In genomic region chr12:86229772-86230171, GRCh38 we compare ENCODE assay signal across 25 cellular contexts. TPM values are rescaled to one million over a fixed set of nuclear protein-coding genes. Genes with fewer than 3 reads are reported as not detected.
"Had no signal": no experiment of that assay in that cellular context is flagged by ENCODE, and none has a peak within 500 bp of the region (broad histone marks: within the 10 kb centered on the region; RNA-seq: fewer than 3 reads in every experiment).

No MANE protein-coding gene starts in this region.

- ATAC-seq: activated CD8-positive, alpha-beta T cell treated with anti-CD3 and anti-CD28 coated beads, Interleukin-2, amount 10 ng/mL, durations not matched to agents 7 days and 5 days; Panc1 had no signal

- H3K4me1 ChIP-seq: ascending aorta, SJCRH30 had no signal

- H3K9me3 ChIP-seq: SJCRH30 had no signal

- H3K36me3 ChIP-seq: ascending aorta, cardiac muscle cell, SJCRH30 had no signal

- H3K27me3 ChIP-seq: ascending aorta, cardiac muscle cell, SJCRH30 had no signal

- DNase-seq: activated CD4-positive, alpha-beta T cell treated with anti-CD3 and anti-CD28 coated beads, Interleukin-2, amount 10 ng/mL, durations not matched to agents 7 days and 5 days; activated CD4-positive, alpha-beta T cell treated with anti-CD3 and anti-CD28 coated beads, Interleukin-2, amount 50 U/mL, for 48 hours; activated CD8-positive, alpha-beta T cell treated with anti-CD3 and anti-CD28 coated beads, Interleukin-2, amount 10 ng/mL, durations not matched to agents 7 days and 5 days; activated gamma-delta T cell; activated naive CD4-positive, alpha-beta T cell treated with Interleukin-2 at 50 U/mL for 16 hours; activated naive CD8-positive, alpha-beta T cell treated with anti-CD3 and anti-CD28 coated beads, Interleukin-2, amount 10 ng/mL, durations not matched to agents 7 days and 5 days; activated T-cell treated with anti-CD3 and anti-CD28 coated beads, Interleukin-2, amount 50 U/mL, for 24 hours; amygdala; NCI-H1048; NCI-H1105 treated with DMSO at 0.1 percent for 48 hours; NCI-H1436; NCI-H1694; NCI-H1930; NCI-H2081 treated with DMSO at 0.1 percent for 48 hours; NCI-H524 treated with DMSO at 0.1 percent for 48 hours; SHP77; SJCRH30 had no signal

- H3K4me3 ChIP-seq: ascending aorta, cardiac muscle cell, SJCRH30, SK-N-MC had no signal

- H3K27ac ChIP-seq: ascending aorta, cardiac muscle cell, SJCRH30, SK-N-MC had no signal

RNA-seq across cellular contexts. Expression of gene MGAT4C, which starts 26.4 kb away (rescaled TPM):
- total RNA-seq: activated CD4-positive, alpha-beta T cell treated with anti-CD3 and anti-CD28 coated beads, Interleukin-2, amount 10 ng/mL, durations not matched to agents 7 days and 5 days; activated CD8-positive, alpha-beta T cell treated with anti-CD3 and anti-CD28 coated beads, Interleukin-2, amount 10 ng/mL, durations not matched to agents 7 days and 5 days; activated naive CD8-positive, alpha-beta T cell treated with anti-CD3 and anti-CD28 coated beads, Interleukin-2, amount 10 ng/mL, durations not matched to agents 7 days and 5 days; activated T-helper 2 cell treated with anti-CD3 and anti-CD28 coated beads, Interferon-gamma antibody, Interleukin-2, Interleukin-4, amounts not matched to agents 10 μg/mL and 5 μg/mL and 100 μg/mL, durations not matched to agents 14 hours and 24 hours and 36 hours; ascending aorta; MCF 10A; RPMI7951; T-helper 1 cell treated with Interleukin-12 subunit alpha and Interleukin-12 subunit beta and Interleukin-4 antibody, amounts not matched to agents 30 ng/mL and 1 ng/mL, for 36 hours had no signal
